In genomic region chr7:129829677-129830631, GRCh38 we compare ENCODE assay signal across 8 cellular contexts.
A peak's percentile ranks its signal among the peaks of the same experiment; 100 is the strongest.
DNase-seq lines count a peak whose midpoint lies in the region; ATAC-seq, FAIRE-seq and TF ChIP-seq lines count a peak whose summit lies in the region.

No MANE protein-coding gene starts in this region.

- WGBS in H1 (ENCODE audit: extremely low coverage in 1 of 2, insufficient coverage in 1 of 2, insufficient read length in 1 of 2, insufficient replicate concordance in 2 of 2, low coverage in 1 of 2, low lambda C conversion rate in 2 of 2, missing lambda C conversion rate in 1 of 2), 2 experiments, result 21% methylated on average over 22 of the region's 22 CpGs; no CpG with 5 or more reads in 1 of the 2 experiments

- peak overlapping the region; percentile 80 for H3K18ac ChIP-seq in H1 (ENCODE audit: extremely low read depth, low read length)

- H3K23me2 ChIP-seq in H1 (ENCODE audit: low read depth, low read length), result peaks cover 3% of the 10 kb centered on the region

- no peak overlapping the region for H3K14ac ChIP-seq in H1 (ENCODE audit: insufficient read length)

- no peaks in the 10 kb centered on the region for H4K20me1 ChIP-seq in H1 (replicated peaks in 1 of 2; ENCODE audit: control insufficient read depth in 1 of 2, insufficient read depth in 2 of 2, low read length in 2 of 2)

- TF ChIP-seq EP300 in H1 (IDR thresholded peaks at IDR 0.05; ENCODE audit: borderline replicate concordance in 1 of 2, low read depth in 2 of 2, low read length in 2 of 2), result no peak

- peaks cover 0 to 9% (median 0%) of the 10 kb centered on the region in 4 experiments; a peak in 3 of 8 replicates for H3K36me3 ChIP-seq in H1 (ENCODE audit: control insufficient read depth in 2 of 4, insufficient read depth in 4 of 4, low read length in 3 of 4)

- no peaks in the 10 kb centered on the region for H3K79me2 ChIP-seq in H1 (ENCODE audit: control insufficient read depth in 1 of 2, insufficient read depth in 2 of 2, low read length in 2 of 2)

- no peak overlapping the region for H3K56ac ChIP-seq in H1 (replicated peaks; ENCODE audit: insufficient read length, low read depth, low read length)

- TF ChIP-seq RAD21 in H1 (IDR thresholded peaks at IDR 0.05 in 1 of 2, conservative IDR thresholded peaks at IDR 0.05 in 1 of 2; ENCODE audit: low read depth in 2 of 2, low read length in 2 of 2), result peak; percentile 79 to 82

- H2BK12ac ChIP-seq in H1 (ENCODE audit: low read depth, low read length), result peak overlapping the region; percentile 90

- H3K9me3 ChIP-seq in H1 (ENCODE audit: insufficient read depth in 2 of 2, low read depth in 1 of 2, low read length in 1 of 2), result no peaks in the 10 kb centered on the region

- peak; percentile 38 for ATAC-seq in memory B cell (ENCODE audit: low read depth)
- ATAC-seq in HG02588 (IDR thresholded peaks at IDR 0.05; ENCODE audit: unreplicated experiment), result no peak

- no peaks in the 10 kb centered on the region for H3K27me3 Mint-ChIP-seq in activated CD4-positive, alpha-beta memory T cell treated with anti-CD3 and anti-CD28 coated beads, Interleukin-2, amount 10 ng/mL, durations not matched to agents 7 days and 5 days
- H3K27me3 Mint-ChIP-seq in memory B cell, result no peaks in the 10 kb centered on the region

- peaks cover 9 to 30% (median 13%) of the 10 kb centered on the region in 4 experiments for H3K4me1 ChIP-seq in H1 (replicated peaks in 1 of 4; ENCODE audit: control insufficient read depth in 3 of 4, insufficient read depth in 4 of 4, low read length in 3 of 4)

- H3K27ac Mint-ChIP-seq in activated CD4-positive, alpha-beta memory T cell treated with anti-CD3 and anti-CD28 coated beads, Interleukin-2, amount 10 ng/mL, durations not matched to agents 7 days and 5 days, result peak overlapping the region; percentile 62
- no peak overlapping the region for H3K27ac Mint-ChIP-seq in memory B cell

- H2BK20ac ChIP-seq in H1 (ENCODE audit: low read length), result no peak overlapping the region

- no peaks in the 10 kb centered on the region for H3K27me3 ChIP-seq in H1 (replicated peaks in 1 of 4; ENCODE audit: control insufficient read depth in 3 of 4, extremely low read depth in 1 of 4, insufficient read depth in 3 of 4, low read length in 3 of 4)

- no peak overlapping the region for H2BK120ac ChIP-seq in H1 (replicated peaks; ENCODE audit: low read depth, low read length)

- no peak overlapping the region for H2AFZ ChIP-seq in H1 (ENCODE audit: low read length)

- no peak overlapping the region for H3K4me3 ChIP-seq in HFF-Myc (replicated peaks; ENCODE audit: low read depth, low read length)
- peak overlapping the region in 1 of 4 experiments; percentile 29; a peak in 1 of 8 replicates for H3K4me3 ChIP-seq in H1 (ENCODE audit: extremely low read depth in 1 of 4, insufficient read depth in 2 of 4, low read depth in 3 of 4, low read length in 4 of 4)

- H2BK5ac ChIP-seq in H1 (ENCODE audit: low read depth, low read length), result peak overlapping the region; percentile 18; the same call in 1 of the 2 replicates

- H2AK5ac ChIP-seq in H1 (ENCODE audit: low read depth, low read length), result no peak overlapping the region

- H2BK15ac ChIP-seq in H1 (ENCODE audit: low read length), result peak overlapping the region; percentile 50; the same call in 1 of the 2 replicates

- H3K4me1 Mint-ChIP-seq in activated CD4-positive, alpha-beta memory T cell treated with anti-CD3 and anti-CD28 coated beads, Interleukin-2, amount 10 ng/mL, durations not matched to agents 7 days and 5 days, result peaks cover 20% of the 10 kb centered on the region
- H3K4me1 Mint-ChIP-seq in memory B cell, result peaks cover 14% of the 10 kb centered on the region

- FAIRE-seq in H1 (lab: Jason Lieb, UNC), result peak; percentile 95

- no peak overlapping the region; a peak in 1 of 7 replicates for H3K9ac ChIP-seq in H1 (replicated peaks in 1 of 4; ENCODE audit: extremely low read depth in 1 of 4, low read depth in 3 of 4, low read length in 3 of 4)

- H4K8ac ChIP-seq in H1 (ENCODE audit: extremely low read depth, insufficient read depth, low read length), result peak overlapping the region; percentile 85; the same call in 1 of the 2 replicates

- H3K79me1 ChIP-seq in H1 (ENCODE audit: low read depth, low read length), result no peaks in the 10 kb centered on the region; the same call in 1 of the 2 replicates

- no peak overlapping the region for H3K4ac ChIP-seq in H1 (replicated peaks; ENCODE audit: insufficient read length, low read depth, low read length)

- CTCF ChIA-PET in activated CD4-positive, alpha-beta memory T cell treated with anti-CD3 and anti-CD28 coated beads, Interleukin-2, amount 10 ng/mL, durations not matched to agents 7 days and 5 days (lab: Charles Lee), result interaction anchor here (0.6 to 3.6 kb wide), 35 partner anchors 9 to 611 kb away, joined by 3 to 55 read pairs (median 4); no protein-coding TSS in a partner anchor
- CTCF ChIA-PET in H1 (lab: Charles Lee; ENCODE audit: partially characterized antibody), result interaction anchor here (0.7 to 8.8 kb wide), 68 partner anchors 8 to 612 kb away, joined by 3 to 141 read pairs (median 4); no protein-coding TSS in a partner anchor

- H3K4me2 ChIP-seq in H1 (ENCODE audit: insufficient read depth in 1 of 2, low read depth in 2 of 2, low read length in 2 of 2), result peak overlapping the region; percentile 12 to 44; a peak in 2 of 4 replicates

- POLR2A ChIA-PET in activated CD4-positive, alpha-beta memory T cell treated with anti-CD3 and anti-CD28 coated beads, Interleukin-2, amount 10 ng/mL, durations not matched to agents 7 days and 5 days (lab: Charles Lee), result interaction anchor here (0.9 to 2.1 kb wide), 6 partner anchors 122 to 428 kb away, joined by 3 to 13 read pairs (median 6); partner anchors contain the start of genes NRF1, STRIP2 and UBE2H
- POLR2A ChIA-PET in H1 (lab: Charles Lee; ENCODE audit: partially characterized antibody), result interaction anchor here (0.5 to 2.0 kb wide), 8 partner anchors 10 to 513 kb away, joined by 3 to 12 read pairs (median 4); no protein-coding TSS in a partner anchor

- TF ChIP-seq CTCF in HFF-Myc (IDR thresholded peaks at IDR 0.05; ENCODE audit: low read depth, low read length, missing control alignments) (peak; percentile 84), H1 (IDR thresholded peaks at IDR 0.05; ENCODE audit: control extremely low read depth in 1 of 3, insufficient read depth in 1 of 3, low read depth in 1 of 3, low read length in 3 of 3) (peak in 2 of 3 experiments; percentile 83 to 90; a peak in 3 of 4 replicates)

- no peak overlapping the region for H3K27ac ChIP-seq in H1 (ENCODE audit: low read depth, low read length)

- H3K9me3 Mint-ChIP-seq in activated CD4-positive, alpha-beta memory T cell treated with anti-CD3 and anti-CD28 coated beads, Interleukin-2, amount 10 ng/mL, durations not matched to agents 7 days and 5 days, result no peaks in the 10 kb centered on the region
- no peaks in the 10 kb centered on the region for H3K9me3 Mint-ChIP-seq in memory B cell

- H3K4me3 Mint-ChIP-seq in activated CD4-positive, alpha-beta memory T cell treated with anti-CD3 and anti-CD28 coated beads, Interleukin-2, amount 10 ng/mL, durations not matched to agents 7 days and 5 days, result no peak overlapping the region
- H3K4me3 Mint-ChIP-seq in memory B cell, result no peak overlapping the region

- DNase-seq in Ammon's horn (ENCODE audit: low spot score), result peak; percentile 93
- DNase-seq in HFF-Myc (ENCODE audit: extremely low read depth, low read depth), result peak; percentile 77
- DNase-seq in NCI-H526 treated with DMSO at 0.1 percent for 48 hours (lab: John Stamatoyannopoulos, UW), result peak; percentile 92
- peak; percentile 65 for DNase-seq in activated CD4-positive, alpha-beta memory T cell treated with anti-CD3 and anti-CD28 coated beads, Interleukin-2, amount 10 ng/mL, durations not matched to agents 7 days and 5 days
- DNase-seq in H1 (ENCODE audit: low read depth in 1 of 2, low spot score in 2 of 2), result peak; percentile 59 to 70
- peak; percentile 41 to 48 for DNase-seq in memory B cell (ENCODE audit: low spot score in 2 of 2)
- peak; percentile 22 for DNase-seq in stimulated activated CD8-positive, alpha-beta memory T cell treated with anti-CD3 and anti-CD28 coated beads, Interleukin-12 subunit alpha, Interleukin-12 subunit beta, amount 100 ng/mL, for 4 hours (ENCODE audit: low read depth)

- H4K91ac ChIP-seq in H1 (replicated peaks; ENCODE audit: insufficient read length, low read length), result peak overlapping the region; percentile 84

- H3K23ac ChIP-seq in H1 (ENCODE audit: insufficient read length), result no peak overlapping the region

- H3K36me3 Mint-ChIP-seq in activated CD4-positive, alpha-beta memory T cell treated with anti-CD3 and anti-CD28 coated beads, Interleukin-2, amount 10 ng/mL, durations not matched to agents 7 days and 5 days (ENCODE audit: low read depth), result peaks cover 11% of the 10 kb centered on the region
- peaks cover 7% of the 10 kb centered on the region for H3K36me3 Mint-ChIP-seq in memory B cell

- TF ChIP-seq POLR2A in H1 (IDR thresholded peaks at IDR 0.05; ENCODE audit: control extremely low read depth in 1 of 2, low read depth in 2 of 2, low read length in 2 of 2), result peak in 1 of 2 experiments; percentile 44; a peak in 1 of 3 replicates

- H4K5ac ChIP-seq in H1 (ENCODE audit: insufficient read length, low read depth, low read length), result peak overlapping the region; percentile 10

TF ChIP-seq in H1, 55 proteins besides CTCF, POLR2A, EP300 and RAD21 (continues in another document):
- TF ChIP-seq TCF12 (IDR thresholded peaks at IDR 0.05; ENCODE audit: low read depth, low read length) (peak; percentile 92), CHD2 (IDR thresholded peaks at IDR 0.05; ENCODE audit: low read length) (no peak), SIN3A (conservative IDR thresholded peaks at IDR 0.05 in 1 of 2, IDR thresholded peaks at IDR 0.05 in 1 of 2; ENCODE audit: low read depth in 1 of 2, low read length in 2 of 2) (0 out of 4 replicates have a peak, but pooled peaks of 1 of the 2 experiments have one; percentile 47), ASH2L (IDR thresholded peaks at IDR 0.05; ENCODE audit: low read length) (peak; percentile 26), EGR1 (IDR thresholded peaks at IDR 0.05; ENCODE audit: borderline replicate concordance, low read depth, low read length) (0 out of 2 replicates have a peak, but pooled peaks have one; percentile 48), TBP (IDR thresholded peaks at IDR 0.05; ENCODE audit: low read depth, low read length) (no peak), NANOG (IDR thresholded peaks at IDR 0.05; ENCODE audit: insufficient read depth, low read depth, low read length, poor library complexity, severe bottlenecking) (peak; percentile 81), TEAD4 (IDR thresholded peaks at IDR 0.05; ENCODE audit: low read depth, low read length) (0 out of 2 replicates have a peak, but pooled peaks have one; percentile 31), SP1 (IDR thresholded peaks at IDR 0.05; ENCODE audit: low read depth, low read length) (no peak; the same call in 1 of the 2 replicates), CBX8 (IDR thresholded peaks at IDR 0.05; ENCODE audit: borderline replicate concordance, low read depth, low read length) (no peak), POLR2AphosphoS5 (IDR thresholded peaks at IDR 0.05; ENCODE audit: low read depth, low read length) (peak; percentile 96)

Comparison
In these comparisons a context has a peak if more than half of its experiments do, and no peak if none do; other contexts are left out.
1. DNase-seq: peak in every context shown above with its lines; median percentile 93 in Ammon's horn; 92 in NCI-H526 treated with DMSO at 0.1 percent for 48 hours; 77 in HFF-Myc; 65 in activated CD4-positive, alpha-beta memory T cell treated with anti-CD3 and anti-CD28 coated beads, Interleukin-2, amount 10 ng/mL, durations not matched to agents 7 days and 5 days; 64 in H1; 44 in memory B cell; 22 in stimulated activated CD8-positive, alpha-beta memory T cell treated with anti-CD3 and anti-CD28 coated beads, Interleukin-12 subunit alpha, Interleukin-12 subunit beta, amount 100 ng/mL, for 4 hours.